ENCODE assay signal across 15 cellular contexts in the genomic region with DNA sequence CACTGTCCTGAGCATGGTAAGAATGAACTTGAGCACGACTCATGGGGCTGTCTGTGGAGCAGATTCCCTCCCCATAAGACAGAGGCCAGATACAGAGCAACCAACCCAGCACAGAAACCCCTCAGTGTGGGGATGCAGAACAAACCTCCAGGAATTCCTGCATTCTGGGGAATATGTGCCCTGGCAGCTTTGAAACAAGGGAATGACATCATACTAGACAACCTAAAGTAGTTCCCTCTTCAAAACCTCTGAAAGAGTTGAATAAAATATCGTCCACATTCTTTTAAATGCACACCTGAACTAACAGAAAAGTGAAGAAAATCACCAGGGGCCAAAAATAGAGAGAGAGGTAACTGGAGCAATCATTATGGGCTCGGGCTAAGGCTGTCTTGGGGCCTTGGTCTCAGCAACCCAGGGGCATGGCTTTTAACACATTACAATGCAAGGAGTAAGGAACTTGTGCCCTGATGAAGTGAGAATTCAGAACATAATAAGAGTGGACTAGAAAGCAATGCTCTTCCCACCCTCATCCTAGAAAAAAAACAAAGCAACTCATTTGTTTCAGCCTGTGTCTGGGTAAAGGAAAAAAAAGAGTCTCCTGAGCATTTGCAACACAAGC. TPM values are rescaled to one million over a fixed set of nuclear protein-coding genes. Genes with fewer than 3 reads are reported as not detected.
"Had no signal": no experiment of that assay in that cellular context is flagged by ENCODE, and none has a peak within 500 bp of the region (broad histone marks: within the 10 kb centered on the region; RNA-seq: fewer than 3 reads in every experiment).

No MANE protein-coding gene starts in this region.

- H3K4me3 Mint-ChIP-seq: activated naive CD4-positive, alpha-beta T cell treated with anti-CD3 and anti-CD28 coated beads, Interleukin-2, amount 50 U/mL, for 24 hours; brain; central memory CD8-positive, alpha-beta T cell; nephron; stimulated activated naive CD8-positive, alpha-beta T cell treated with anti-CD3 and anti-CD28 coated beads, Interleukin-15, Interleukin-2, amounts not matched to agents 100 ng/mL and 50 ng/mL, for 24 hours had no signal

- H3K36me3 Mint-ChIP-seq: activated naive CD4-positive, alpha-beta T cell treated with anti-CD3 and anti-CD28 coated beads, Interleukin-2, amount 50 U/mL, for 24 hours; brain had no signal

- H3K27ac Mint-ChIP-seq: activated naive CD4-positive, alpha-beta T cell treated with anti-CD3 and anti-CD28 coated beads, Interleukin-2, amount 50 U/mL, for 24 hours; brain; nephron; T-helper 2 cell treated with Interferon-gamma antibody and Interleukin-4, amounts not matched to agents 5 μg/mL and 100 μg/mL, for 36 hours had no signal

- H3K9me3 Mint-ChIP-seq: activated naive CD4-positive, alpha-beta T cell treated with anti-CD3 and anti-CD28 coated beads, Interleukin-2, amount 50 U/mL, for 24 hours; brain; nephron; stimulated activated naive CD8-positive, alpha-beta T cell treated with anti-CD3 and anti-CD28 coated beads, Interleukin-15, Interleukin-2, amounts not matched to agents 100 ng/mL and 50 ng/mL, for 24 hours; T-helper 2 cell treated with Interferon-gamma antibody and Interleukin-4, amounts not matched to agents 5 μg/mL and 100 μg/mL, for 36 hours had no signal

- H3K27me3 Mint-ChIP-seq: activated naive CD4-positive, alpha-beta T cell treated with anti-CD3 and anti-CD28 coated beads, Interleukin-2, amount 50 U/mL, for 24 hours; central memory CD8-positive, alpha-beta T cell; stimulated activated naive CD8-positive, alpha-beta T cell treated with anti-CD3 and anti-CD28 coated beads, Interleukin-15, Interleukin-2, amounts not matched to agents 100 ng/mL and 50 ng/mL, for 24 hours had no signal

- DNase-seq: activated CD4-positive, CD25-positive, alpha-beta regulatory T cell treated with anti-CD3 and anti-CD28 coated beads, Interleukin-2, amount 50 U/mL, for 72 hours; activated effector memory CD4-positive, alpha-beta T cell treated with Interleukin-2 at 50 U/mL for 16 hours; effector memory CD4-positive, alpha-beta T cell; stimulated activated CD4-positive, alpha-beta T cell treated with anti-CD3 and anti-CD28 coated beads, Interleukin-12 subunit alpha, Interleukin-12 subunit beta, amount 100 ng/mL, for 4 hours; stimulated activated CD4-positive, alpha-beta T cell treated with anti-CD3 and anti-CD28 coated beads, Interleukin-2, amount 100 ng/mL, for 48 hours had no signal

RNA-seq across cellular contexts. Expression of a gene that starts 43.8 kb away (rescaled TPM):
- total RNA-seq: epithelial cell of proximal tubule, lung microvascular endothelial cell, pulmonary artery endothelial cell, temporal lobe had no signal
